Comparison of ENCODE assay signal across 5 cellular contexts in genomic region chr6:168660400-168660945, GRCh38.
"Had no signal": no experiment of that assay in that cellular context is flagged by ENCODE, and none has a peak within 500 bp of the region (broad histone marks: within the 10 kb centered on the region; RNA-seq: fewer than 3 reads in every experiment).

No MANE protein-coding gene starts in this region.

- H3K27ac ChIP-seq: GM23248 had no signal

- H2AFZ ChIP-seq: GM23248 had no signal

- H3K9ac ChIP-seq: GM23248 had no signal

- DNase-seq: GM23248, GOT3, H7, HCEC 1CT, IMR-90 had no signal

- H3K4me3 ChIP-seq: GM23248 had no signal
